Comparison of ENCODE assay signal across 1 cellular context in the genomic region with DNA sequence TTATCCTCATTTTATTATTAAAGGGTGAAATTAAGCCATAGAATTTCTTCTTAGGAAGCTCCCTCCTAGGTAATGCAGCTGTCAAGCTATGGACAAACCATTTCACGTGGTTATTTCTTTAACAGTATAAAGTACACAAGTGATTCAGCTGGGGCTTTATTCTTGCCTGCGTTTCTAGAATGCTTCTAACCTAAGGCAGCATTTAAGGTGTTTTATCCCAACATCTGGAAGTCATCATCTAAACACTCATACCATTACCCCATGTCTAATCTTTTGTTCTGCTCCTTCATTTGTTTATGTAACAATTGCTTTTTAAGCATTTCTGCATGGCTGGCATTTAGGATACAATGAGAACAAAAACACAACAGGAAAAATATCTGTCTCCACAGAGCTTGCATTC.
TF ChIP-seq lines count a peak whose summit lies in the region.

No MANE protein-coding gene starts in this region.

TF ChIP-seq in IMR-90, 13 proteins besides CTCF, POLR2A, EP300 and RAD21:
- TF ChIP-seq USF2 (IDR thresholded peaks at IDR 0.05; ENCODE audit: low read depth, low read length), result no peak
- TF ChIP-seq NFE2L2 (IDR thresholded peaks at IDR 0.05; ENCODE audit: low read depth, low read length), result no peak
- TF ChIP-seq MAZ (IDR thresholded peaks at IDR 0.05; ENCODE audit: borderline replicate concordance, low read depth, low read length), result no peak
- no peak for TF ChIP-seq MXI1 (IDR thresholded peaks at IDR 0.05; ENCODE audit: borderline replicate concordance, low read depth, low read length)
- TF ChIP-seq RFX5 (IDR thresholded peaks at IDR 0.05; ENCODE audit: low read depth, low read length), result no peak
- no peak for TF ChIP-seq ELK1 (IDR thresholded peaks at IDR 0.05; ENCODE audit: borderline replicate concordance, low read depth, low read length)
- no peak for TF ChIP-seq CHD1 (IDR thresholded peaks at IDR 0.05; ENCODE audit: low read depth, low read length)
- no peak for TF ChIP-seq FOS (IDR thresholded peaks at IDR 0.05; ENCODE audit: low read depth, low read length)
- no peak for TF ChIP-seq MAFK (IDR thresholded peaks at IDR 0.05; ENCODE audit: low read depth, low read length)
- TF ChIP-seq BHLHE40 (IDR thresholded peaks at IDR 0.05; ENCODE audit: low read depth, low read length), result no peak
- TF ChIP-seq CEBPB (IDR thresholded peaks at IDR 0.05; ENCODE audit: low read depth, low read length), result no peak
- no peak for TF ChIP-seq SMC3 (IDR thresholded peaks at IDR 0.05; ENCODE audit: low read depth, low read length)
- TF ChIP-seq RCOR1 (IDR thresholded peaks at IDR 0.05; ENCODE audit: insufficient replicate concordance, low read length), result no peak
